In genomic region chr6:42403415-42403814, GRCh38 we compare ENCODE assay signal across 1 cellular context.
TF ChIP-seq lines count a peak whose summit lies in the region.

No MANE protein-coding gene starts in this region.

TF ChIP-seq in A549, 52 proteins besides CTCF, POLR2A, EP300 and RAD21 (continued from another document):
- TF ChIP-seq TFCP2L1 (CRISPR knock-in tag; IDR thresholded peaks at IDR 0.05) (no peak), HMGXB4 (CRISPR knock-in tag; IDR thresholded peaks at IDR 0.05; ENCODE audit: borderline replicate concordance) (no peak), ESRRA (IDR thresholded peaks at IDR 0.05; ENCODE audit: borderline replicate concordance, low read length) (no peak), RARB (CRISPR knock-in tag; IDR thresholded peaks at IDR 0.05) (no peak), MAFK (IDR thresholded peaks at IDR 0.05; ENCODE audit: partially characterized antibody) (no peak)
